10 cellular contexts compared by ENCODE assay signal in the genomic region with DNA sequence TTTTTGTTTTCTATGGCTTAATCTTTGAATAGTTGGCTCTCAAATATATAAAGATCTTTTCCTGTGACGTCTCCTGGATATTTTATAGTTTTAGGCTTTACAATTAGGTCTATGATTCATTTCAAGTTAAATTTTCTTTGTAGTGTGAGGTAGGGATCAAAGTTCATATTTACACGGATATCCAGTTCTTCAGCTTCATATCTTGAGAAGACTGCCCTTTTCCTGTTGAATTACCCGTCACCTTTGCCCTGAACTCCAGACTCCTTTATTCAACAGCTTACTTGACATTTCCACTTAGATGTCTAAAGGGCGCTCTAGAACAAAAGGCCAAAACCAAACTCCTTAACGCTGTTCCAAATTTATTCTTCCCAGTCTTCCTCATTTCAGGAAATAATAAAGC.
"Had no signal": no experiment of that assay in that cellular context is flagged by ENCODE, and none has a peak within 500 bp of the region (broad histone marks: within the 10 kb centered on the region; RNA-seq: fewer than 3 reads in every experiment).

No MANE protein-coding gene starts in this region.

- H3K4me3 ChIP-seq: right atrium auricular region, tibial nerve had no signal

- ATAC-seq: activated CD8-positive, alpha-beta T cell treated with anti-CD3 and anti-CD28 coated beads, Interleukin-2, amount 10 ng/mL, durations not matched to agents 7 days and 5 days; stimulated activated effector memory CD8-positive, alpha-beta T cell treated with anti-CD3 and anti-CD28 coated beads, Interleukin-12 subunit alpha, Interleukin-12 subunit beta, amount 100 ng/mL, for 72 hours had no signal

- H3K27me3 ChIP-seq: neutrophil, right atrium auricular region, tibial nerve had no signal

- H3K4me1 ChIP-seq: right atrium auricular region, tibial nerve had no signal

- DNase-seq: activated CD4-positive, alpha-beta T cell treated with anti-CD3 and anti-CD28 coated beads for 4 hours; activated CD8-positive, alpha-beta memory T cell treated with anti-CD3 and anti-CD28 coated beads, Interleukin-2, amount 50 U/mL, for 48 hours; activated CD8-positive, alpha-beta T cell treated with anti-CD3 and anti-CD28 coated beads, Interleukin-2, amount 10 ng/mL, durations not matched to agents 7 days and 5 days; activated naive CD4-positive, alpha-beta T cell treated with anti-CD3 and anti-CD28 coated beads for 36 hours; erythroblast; posterior cingulate gyrus had no signal

- H3K9me3 ChIP-seq: neutrophil, right atrium auricular region, tibial nerve had no signal

- H3K27ac ChIP-seq: neutrophil, right atrium auricular region, tibial nerve had no signal
